In genomic region chr17:75694536-75694935, GRCh38 we compare ENCODE assay signal across 13 cellular contexts. TPM values are rescaled to one million over a fixed set of nuclear protein-coding genes. Genes with fewer than 3 reads are reported as not detected.
DNase-seq lines count a peak whose midpoint lies in the region; ATAC-seq, FAIRE-seq and TF ChIP-seq lines count a peak whose summit lies in the region.
"Had no signal": no experiment of that assay in that cellular context is flagged by ENCODE, and none has a peak within 500 bp of the region (broad histone marks: within the 10 kb centered on the region; RNA-seq: fewer than 3 reads in every experiment).

No MANE protein-coding gene starts in this region.

- DNase-seq in SK-N-SH: no peak
- DNase-seq in myocyte (ENCODE audit: low read depth): peak; percentile 69
- DNase-seq in thoracic aorta (ENCODE audit: low spot score): no peak
- DNase-seq in CD4-positive, alpha-beta T cell: no peak
- DNase-seq in stimulated activated CD4-positive, alpha-beta T cell treated with anti-CD3 and anti-CD28 coated beads, Interleukin-2, amount 100 ng/mL, for 24 hours: no peak
- DNase-seq in RCC 7860 (ENCODE audit: low spot score): no peak
- DNase-seq in AG08395 (ENCODE audit: low spot score): no peak
- DNase-seq: activated T-cell treated with anti-CD3 and anti-CD28 coated beads for 4 hours; mesendoderm; NCI-H187; stimulated activated naive CD4-positive, alpha-beta T cell treated with Interleukin-2 at 50 U/mL for 16 hours had no signal

- peak overlapping the region; percentile 73 for H3K4me2 ChIP-seq in SK-N-SH

- no peak for TF ChIP-seq CTCF in SK-N-SH (IDR thresholded peaks at IDR 0.05)
- no peak for TF ChIP-seq CTCF in thoracic aorta (IDR thresholded peaks at IDR 0.05)
- no peak for TF ChIP-seq CTCF in CD4-positive, alpha-beta T cell (IDR thresholded peaks at IDR 0.05)

- peaks cover 23% of the 10 kb centered on the region for H3K4me1 Mint-ChIP-seq in CD4-positive, alpha-beta T cell (ENCODE audit: low read depth)

- H3F3A ChIP-seq in SK-N-SH (replicated peaks; ENCODE audit: insufficient read depth): peaks cover 63% of the 10 kb centered on the region

- CTCF ChIA-PET in SK-N-SH (lab: Yijun Ruan, JAX): interaction anchor here (0.6 to 6.9 kb wide), 16 partner anchors 9 to 178 kb away, joined by 3 to 69 read pairs (median 4); partner anchors contain the start of genes RECQL5, SMIM5 and TSEN54
- CTCF ChIA-PET in CD4-positive, alpha-beta T cell (lab: Charles Lee): no interaction called here

- TF ChIP-seq EP300 in SK-N-SH (IDR thresholded peaks at IDR 0.05; ENCODE audit: borderline replicate concordance in 1 of 2, low read depth in 1 of 2, low read length in 1 of 2): no peak

- H3K9me3 ChIP-seq in SK-N-SH: no peaks in the 10 kb centered on the region
- no peaks in the 10 kb centered on the region for H3K9me3 ChIP-seq in duodenal mucosa (ENCODE audit: control insufficient read depth in 1 of 2, low read length in 2 of 2)
- H3K9me3 ChIP-seq in thoracic aorta: no peaks in the 10 kb centered on the region
- no peaks in the 10 kb centered on the region for H3K9me3 ChIP-seq in CD4-positive, alpha-beta T cell (ENCODE audit: control insufficient read depth, low read length)

- H2AFZ ChIP-seq in SK-N-SH (ENCODE audit: low read depth): no peak overlapping the region

- POLR2A ChIA-PET in SK-N-SH (lab: Yijun Ruan, JAX): interaction anchor here (0.6 to 1.4 kb wide), 4 partner anchors 8 to 459 kb away, joined by 3 to 5 read pairs (median 4); partner anchors contain the start of genes RECQL5 and SAP30BP
- POLR2A ChIA-PET in CD4-positive, alpha-beta T cell (lab: Charles Lee): no interaction called here

- intact Hi-C loops in CD4-positive, alpha-beta T cell (cut with DNase I, micrococcal nuclease): no loop called here

- H4K20me1 ChIP-seq in SK-N-SH (ENCODE audit: insufficient read depth): no peaks in the 10 kb centered on the region

- H3K9me2 ChIP-seq in SK-N-SH: no peaks in the 10 kb centered on the region

- H3K27ac ChIP-seq in SK-N-SH (ENCODE audit: low read depth in 2 of 2, low read length in 1 of 2) (peak overlapping the region; percentile 91 to 99), duodenal mucosa (ENCODE audit: low read depth, low read length) (peak overlapping the region; percentile 67), thoracic aorta (peak overlapping the region; percentile 49 to 54)
- H3K27ac ChIP-seq in CD4-positive, alpha-beta T cell (ENCODE audit: low read depth, low read length): no peak overlapping the region

- WGBS in SK-N-SH (ENCODE audit: low lambda C conversion rate): 74% methylated on average over 14 of the region's 14 CpGs

- no peak overlapping the region for H3K27ac Mint-ChIP-seq in CD4-positive, alpha-beta T cell

- peaks cover 80% of the 10 kb centered on the region for H3K36me3 Mint-ChIP-seq in CD4-positive, alpha-beta T cell (ENCODE audit: low read depth)

- FAIRE-seq in RCC 7860 (lab: Jason Lieb, UNC): no peak
- FAIRE-seq: D721Med had no signal

- no peak for ATAC-seq in thoracic aorta (ENCODE audit: insufficient number of reproducible peaks, low FRiP score, low read depth)
- ATAC-seq in CD4-positive, alpha-beta T cell (ENCODE audit: poor library complexity): no peak

- TF ChIP-seq RAD21 in SK-N-SH (IDR thresholded peaks at IDR 0.05; ENCODE audit: low read length): no peak

- H3K4me3 ChIP-seq in SK-N-SH (ENCODE audit: low read depth in 2 of 2, low read length in 1 of 2) (no peak overlapping the region), duodenal mucosa (ENCODE audit: low read depth in 1 of 2, low read length in 2 of 2) (no peak overlapping the region), thoracic aorta (no peak overlapping the region)

- H3K9ac ChIP-seq in SK-N-SH: peak overlapping the region; percentile 80
- no peak overlapping the region for H3K9ac ChIP-seq in duodenal mucosa (ENCODE audit: low read depth in 1 of 2, low read length in 2 of 2)

- H3K27me3 ChIP-seq in SK-N-SH (ENCODE audit: insufficient read depth) (no peaks in the 10 kb centered on the region), duodenal mucosa (ENCODE audit: control insufficient read depth in 1 of 2, insufficient read depth in 2 of 2, low read length in 2 of 2) (no peaks in the 10 kb centered on the region), thoracic aorta (replicated peaks; ENCODE audit: insufficient read depth) (no peaks in the 10 kb centered on the region)
- no peaks in the 10 kb centered on the region for H3K27me3 ChIP-seq in CD4-positive, alpha-beta T cell (ENCODE audit: control insufficient read depth, insufficient read depth, low read length)

- H3K4me3 Mint-ChIP-seq in CD4-positive, alpha-beta T cell: no peak overlapping the region

- H3K9me3 Mint-ChIP-seq in CD4-positive, alpha-beta T cell: no peaks in the 10 kb centered on the region

- peaks cover 80% of the 10 kb centered on the region for H3K79me2 ChIP-seq in SK-N-SH (ENCODE audit: insufficient read depth)

- no peaks in the 10 kb centered on the region for H3K27me3 Mint-ChIP-seq in CD4-positive, alpha-beta T cell

- H3K36me3 ChIP-seq in SK-N-SH (replicated peaks in 1 of 2; ENCODE audit: control insufficient read depth in 1 of 2, insufficient read depth in 2 of 2, low read length in 1 of 2): peaks cover 27 to 35% of the 10 kb centered on the region in 2 experiments
- H3K36me3 ChIP-seq in duodenal mucosa (ENCODE audit: control insufficient read depth in 1 of 2, insufficient read depth in 2 of 2, low read length in 2 of 2): peaks cover 0 to 36% of the 10 kb centered on the region in 2 donors
- peaks cover 29% of the 10 kb centered on the region for H3K36me3 ChIP-seq in thoracic aorta

- H3K4me1 ChIP-seq in SK-N-SH (ENCODE audit: control insufficient read depth in 1 of 2, insufficient read depth in 2 of 2, low read depth in 1 of 2, low read length in 1 of 2) (peaks cover 46 to 60% of the 10 kb centered on the region in 2 experiments; a peak in 3 of 4 replicates), duodenal mucosa (ENCODE audit: control insufficient read depth in 1 of 2, insufficient read depth in 2 of 2, low read length in 2 of 2) (peaks cover 80 to 85% of the 10 kb centered on the region in 2 donors), thoracic aorta (ENCODE audit: control insufficient read depth in 1 of 2, low read depth in 2 of 2) (peaks cover 3 to 21% of the 10 kb centered on the region in 2 donors)

TF ChIP-seq in SK-N-SH, 30 proteins besides CTCF, POLR2A, EP300 and RAD21 (continues in another document):
- TF ChIP-seq TEAD4 (IDR thresholded peaks at IDR 0.05; ENCODE audit: borderline replicate concordance, insufficient read depth): no peak
- no peak for TF ChIP-seq RCOR1 (IDR thresholded peaks at IDR 0.05; ENCODE audit: low read length)
- TF ChIP-seq PBX3 (IDR thresholded peaks at IDR 0.05): no peak
- TF ChIP-seq FOSL2 (IDR thresholded peaks at IDR 0.05; ENCODE audit: borderline replicate concordance, low read depth): no peak
- TF ChIP-seq CHD2 (IDR thresholded peaks at IDR 0.05; ENCODE audit: low read length, partially characterized antibody): no peak
- TF ChIP-seq RFX5 (IDR thresholded peaks at IDR 0.05; ENCODE audit: low read length): no peak
- no peak for TF ChIP-seq FOXM1 (IDR thresholded peaks at IDR 0.05; ENCODE audit: low read depth)
- no peak for TF ChIP-seq NFIC (IDR thresholded peaks at IDR 0.05; ENCODE audit: borderline replicate concordance)
- TF ChIP-seq MAX (IDR thresholded peaks at IDR 0.05; ENCODE audit: low read depth): no peak
- TF ChIP-seq FOXJ3 (CRISPR knock-in tag; IDR thresholded peaks at IDR 0.05): no peak

RNA-seq across cellular contexts. Expression of gene ITGB4, which starts 26.7 kb away (rescaled TPM):
- polyA plus RNA-seq in SK-N-SH (2012; rRNA removed): 3.6 and 7.0 TPM in 2 replicates
- 1.7 and 3.3 TPM in 2 replicates for polyA plus RNA-seq in SK-N-SH (2012; cell fraction: cytosol; rRNA removed)
- polyA plus RNA-seq in SK-N-SH (2012; cell fraction: nucleus; rRNA removed): 8.6 and 11.2 TPM in 2 replicates
- total RNA-seq in myocyte (0.13 TPM in 1 of 2 replicates, not detected in the other), thoracic aorta (10 to 100 TPM; 11.6 to 21.1 TPM)
- 1.5 TPM for polyA plus RNA-seq in myocyte (2012)
- 1 to 10 TPM in 1 of 2 experiments, under 1 TPM in 1; 0.81 to 1.3 TPM for total RNA-seq in CD4-positive, alpha-beta T cell

RNA-seq across cellular contexts. Expression of gene SAP30BP, which starts 27.4 kb away (rescaled TPM):
- polyA plus RNA-seq in SK-N-SH (2012; rRNA removed): 145 and 158 TPM in 2 replicates
- 103 and 121 TPM in 2 replicates for polyA plus RNA-seq in SK-N-SH (2012; cell fraction: cytosol; rRNA removed)
- 387 and 410 TPM in 2 replicates for polyA plus RNA-seq in SK-N-SH (2012; cell fraction: nucleus; rRNA removed)
- 34.3 and 47.4 TPM in 2 replicates for total RNA-seq in myocyte
- 76.6 TPM for polyA plus RNA-seq in myocyte (2012)
- 10 to 100 TPM; 65.1 to 70.4 TPM for total RNA-seq in thoracic aorta
- 100 to 1,000 TPM; 209 to 227 TPM for total RNA-seq in CD4-positive, alpha-beta T cell

RNA-seq across cellular contexts. Expression of gene RECQL5, which starts 27.6 kb away (rescaled TPM):
- 22.5 and 25.3 TPM in 2 replicates for polyA plus RNA-seq in SK-N-SH (2012; rRNA removed)
- polyA plus RNA-seq in SK-N-SH (2012; cell fraction: cytosol; rRNA removed): 8.8 and 11.4 TPM in 2 replicates
- 179 and 199 TPM in 2 replicates for polyA plus RNA-seq in SK-N-SH (2012; cell fraction: nucleus; rRNA removed)
- total RNA-seq in myocyte: 19.9 and 20.7 TPM in 2 replicates
- polyA plus RNA-seq in myocyte (2012): 23.7 TPM
- total RNA-seq in thoracic aorta: 10 to 100 TPM; 12.6 to 29.9 TPM
- total RNA-seq in CD4-positive, alpha-beta T cell: 10 to 100 TPM; 16.4 to 17.7 TPM

Comparison
In these comparisons a context has a peak if more than half of its experiments do, and no peak if none do; other contexts are left out.
1. RNA of gene ITGB4, which starts 26.7 kb away (total RNA-seq): 11.6 to 21.1 TPM in thoracic aorta; 0.81 to 1.3 TPM in CD4-positive, alpha-beta T cell and 0.13 TPM in myocyte; every median in the first group is over 4 times any median in the second.